ENCODE assay signal across 1 cellular context in the genomic region with DNA sequence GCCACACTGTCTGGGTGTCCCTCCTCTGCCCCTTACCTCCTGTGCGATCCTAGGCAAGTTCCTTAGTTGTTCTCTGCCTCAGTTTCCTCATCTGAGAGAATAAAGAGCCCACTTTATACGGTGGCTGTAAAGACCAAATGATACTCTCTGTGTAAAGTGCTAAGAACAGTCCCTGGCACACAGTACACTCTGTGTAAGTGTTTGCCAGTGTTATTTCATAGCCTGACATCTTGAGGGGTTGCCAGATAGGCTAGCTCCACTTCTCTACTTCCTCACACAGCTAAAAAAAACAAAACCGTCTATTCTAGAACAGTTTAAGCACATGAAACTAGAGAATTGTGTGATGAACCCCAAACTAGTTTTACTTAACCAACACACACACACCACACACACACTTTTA.
TF ChIP-seq lines count a peak whose summit lies in the region.

No MANE protein-coding gene starts in this region.

TF ChIP-seq in GM12878, 131 proteins besides CTCF, POLR2A, EP300 and RAD21:
- TF ChIP-seq ZNF217 (IDR thresholded peaks at IDR 0.05) (no peak), CUX1 (IDR thresholded peaks at IDR 0.05; ENCODE audit: insufficient replicate concordance, low read depth, low read length) (no peak), NR2C1 (IDR thresholded peaks at IDR 0.05) (no peak), CBX3 (IDR thresholded peaks at IDR 0.05; ENCODE audit: borderline replicate concordance, low read depth) (no peak), ZNF207 (IDR thresholded peaks at IDR 0.05; ENCODE audit: borderline replicate concordance) (no peak), SREBF1 (IDR thresholded peaks at IDR 0.05; ENCODE audit: low read length) (no peak), NFIC (IDR thresholded peaks at IDR 0.05; ENCODE audit: low read depth, low read length) (no peak), IRF4 (IDR thresholded peaks at IDR 0.05; ENCODE audit: low read depth, low read length) (no peak), TCF12 (IDR thresholded peaks at IDR 0.05; ENCODE audit: low read depth, low read length) (no peak), STAT1 (conservative IDR thresholded peaks at IDR 0.05) (no peak), E2F4 (IDR thresholded peaks at IDR 0.05; ENCODE audit: low read depth, low read length) (no peak), ATF2 (IDR thresholded peaks at IDR 0.05; ENCODE audit: low read length) (no peak)
